ENCODE assay signal across 25 cellular contexts in genomic region chr10:118635674-118636402, GRCh38. TPM values are rescaled to one million over a fixed set of nuclear protein-coding genes. Genes with fewer than 3 reads are reported as not detected.
"Had no signal": no experiment of that assay in that cellular context is flagged by ENCODE, and none has a peak within 500 bp of the region (broad histone marks: within the 10 kb centered on the region; RNA-seq: fewer than 3 reads in every experiment).

No MANE protein-coding gene starts in this region.

- H3K27ac Mint-ChIP-seq: endodermal cell, nephron progenitor cell, type B pancreatic cell had no signal

- H3K4me3 ChIP-seq: coronary artery, heart left ventricle, prostate gland, skin epidermis, suprapubic skin, thyroid gland had no signal

- H3K36me3 ChIP-seq: heart left ventricle, prostate gland, suprapubic skin, thyroid gland had no signal

- H3K27me3 ChIP-seq: heart left ventricle, thyroid gland had no signal

- H3K36me3 Mint-ChIP-seq: type B pancreatic cell had no signal

- H3K79me2 ChIP-seq: parathyroid adenoma had no signal

- H3K4me1 Mint-ChIP-seq: nephron progenitor cell had no signal

- H3K4me1 ChIP-seq: heart left ventricle, parathyroid adenoma, prostate gland, suprapubic skin, thyroid gland had no signal

- H3K9me3 Mint-ChIP-seq: type B pancreatic cell had no signal

- DNase-seq: effector CD4-positive, alpha-beta T cell; endodermal cell; foreskin melanocyte; heart left ventricle; hippocampal formation; kidney glomerular epithelial cell; mesendoderm; naive thymus-derived CD4-positive, alpha-beta T cell; nephron progenitor cell; retina; stimulated activated CD4-positive, alpha-beta T cell treated with anti-CD3 and anti-CD28 coated beads, Interleukin-2, amount 100 ng/mL, for 24 hours; stimulated activated CD4-positive, alpha-beta T cell treated with anti-CD3 and anti-CD28 coated beads, Interleukin-4, amount 100 ng/mL, for 4 hours; stimulated activated naive CD8-positive, alpha-beta T cell treated with anti-CD3 and anti-CD28 coated beads, Interleukin-15, Interleukin-2, amounts not matched to agents 100 U/mL and 50 U/mL, for 24 hours; thyroid gland had no signal

- ATAC-seq: heart left ventricle; naive thymus-derived CD4-positive, alpha-beta T cell; sciatic nerve; stimulated activated naive CD8-positive, alpha-beta T cell treated with anti-CD3 and anti-CD28 coated beads, Interleukin-15, Interleukin-2, amounts not matched to agents 100 U/mL and 50 U/mL, for 24 hours had no signal

- H3K27ac ChIP-seq: coronary artery, parathyroid adenoma, prostate gland, skin epidermis, suprapubic skin, thyroid gland had no signal

- H3K9me3 ChIP-seq: heart left ventricle, prostate gland, thyroid gland had no signal

- H2AFZ ChIP-seq: parathyroid adenoma had no signal

- H3K4me3 Mint-ChIP-seq: endodermal cell; naive thymus-derived CD4-positive, alpha-beta T cell; nephron progenitor cell; type B pancreatic cell had no signal

RNA-seq across cellular contexts. Expression of gene PRLHR, which starts 40.4 kb away (rescaled TPM):
- total RNA-seq: dermis microvascular lymphatic vessel endothelial cell; endodermal cell; heart left ventricle; lung microvascular endothelial cell; naive thymus-derived CD4-positive, alpha-beta T cell; omental fat pad; prostate gland; sciatic nerve; suprapubic skin; thyroid gland had no signal
- polyA plus RNA-seq: heart left ventricle; liver; naive thymus-derived CD4-positive, alpha-beta T cell had no signal
